Comparison of ENCODE assay signal across 7 cellular contexts in the genomic region with DNA sequence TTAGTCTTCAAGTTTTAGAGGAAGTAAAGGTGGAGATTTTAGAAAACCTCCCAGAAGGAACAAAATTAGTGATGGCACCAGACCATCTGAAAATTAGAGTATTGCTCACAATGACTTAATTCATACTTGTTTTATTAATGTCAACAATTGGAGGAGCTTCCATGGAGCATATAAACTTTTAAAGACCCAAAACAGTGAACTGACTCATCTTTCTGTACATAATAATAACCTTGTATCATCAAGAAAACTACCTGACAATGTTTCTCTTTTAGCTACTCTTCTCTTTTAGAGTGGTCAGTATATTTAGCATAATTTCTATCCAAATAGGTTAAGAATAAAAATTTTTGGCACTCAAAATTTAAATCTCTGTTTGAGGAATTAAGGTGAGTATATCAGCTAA.
"Had no signal": no experiment of that assay in that cellular context is flagged by ENCODE, and none has a peak within 500 bp of the region (broad histone marks: within the 10 kb centered on the region; RNA-seq: fewer than 3 reads in every experiment).

No MANE protein-coding gene starts in this region.

- DNase-seq: GDM1, GF-D8 had no signal

- ATAC-seq: GM12878 had no signal

- FAIRE-seq: GM12878, GM12891, GM12892, GM18507, GM19239 had no signal

- H3K4me3 ChIP-seq: GM12878 had no signal
